ENCODE assay signal across 16 cellular contexts in the genomic region with DNA sequence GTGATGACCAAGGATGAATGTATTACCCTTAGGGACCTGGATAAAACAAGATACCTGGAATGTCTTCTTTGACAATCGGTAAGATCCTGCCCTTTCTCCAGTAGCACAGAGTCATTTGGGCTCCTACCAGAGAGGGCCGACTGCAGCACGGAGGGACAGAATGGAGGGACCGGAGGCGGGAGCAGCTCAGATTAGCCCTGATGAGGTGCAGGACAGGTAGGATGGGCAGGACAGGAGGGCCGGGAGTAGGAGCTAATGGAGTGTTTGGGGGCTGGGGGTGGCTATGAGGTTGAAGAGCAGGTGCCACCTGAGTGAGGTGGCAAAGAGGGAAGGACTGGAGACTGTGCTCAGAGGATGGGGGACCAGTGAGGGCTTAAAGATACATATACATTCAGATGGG. TPM values are rescaled to one million over a fixed set of nuclear protein-coding genes. Genes with fewer than 3 reads are reported as not detected.
DNase-seq lines count a peak whose midpoint lies in the region; TF ChIP-seq lines count a peak whose summit lies in the region.
"Had no signal": no experiment of that assay in that cellular context is flagged by ENCODE, and none has a peak within 500 bp of the region (broad histone marks: within the 10 kb centered on the region; RNA-seq: fewer than 3 reads in every experiment).

No MANE protein-coding gene starts in this region.

- no peaks in the 10 kb centered on the region for H3K4me1 Mint-ChIP-seq in CD4-positive, alpha-beta memory T cell

- peaks cover 21 to 36% of the 10 kb centered on the region in 2 donors for H3K27me3 Mint-ChIP-seq in CD4-positive, alpha-beta memory T cell

- in situ Hi-C loops in GM13976 (cut with MboI; ENCODE audit: low sequenced_read_pairs, unreplicated experiment) = loop anchor here (10.0 to 25.0 kb wide), 2 partner anchors 257 to 540 kb away; partner anchors contain the start of genes SEH1L and SPIRE1

- H3K27me3 ChIP-seq in BLaER1 (no peaks in the 10 kb centered on the region), spleen (replicated peaks in 1 of 7) (peaks cover 0 to 55% (median 0%) of the 10 kb centered on the region in 7 donors), Karpas-422 (ENCODE audit: low read length) (no peaks in the 10 kb centered on the region)
- peaks cover 5% of the 10 kb centered on the region for H3K27me3 ChIP-seq in CD4-positive, alpha-beta memory T cell (ENCODE audit: insufficient read depth, low read length)

- no peak overlapping the region for H3K4me3 Mint-ChIP-seq in CD4-positive, alpha-beta memory T cell
- H3K4me3 Mint-ChIP-seq: CD8-positive, alpha-beta T cell; HFFc6 had no signal

- H3K9ac ChIP-seq in BLaER1 (no peak overlapping the region), Karpas-422 (ENCODE audit: low read length) (no peak overlapping the region)

- CTCF ChIA-PET in CD4-positive, alpha-beta memory T cell (lab: Charles Lee; ENCODE audit: partially characterized antibody) = no interaction called here

- H3K36me3 Mint-ChIP-seq in CD4-positive, alpha-beta memory T cell = no peaks in the 10 kb centered on the region
- H3K36me3 Mint-ChIP-seq: CD8-positive, alpha-beta T cell had no signal

- H3K79me2 ChIP-seq in Karpas-422 (ENCODE audit: low read length) = no peaks in the 10 kb centered on the region

- H2AFZ ChIP-seq in Karpas-422 (ENCODE audit: low read length) = no peak overlapping the region

- H3K9me3 ChIP-seq in BLaER1 (no peaks in the 10 kb centered on the region), spleen (no peaks in the 10 kb centered on the region), Karpas-422 (ENCODE audit: low read length) (no peaks in the 10 kb centered on the region)
- H3K9me3 ChIP-seq in CD4-positive, alpha-beta memory T cell (ENCODE audit: control insufficient read depth in 1 of 2, low read length in 2 of 2) = no peaks in the 10 kb centered on the region

- H3K4me2 ChIP-seq in BLaER1 (peak overlapping the region; percentile 76), Karpas-422 (ENCODE audit: low read depth, low read length, poor library complexity, severe bottlenecking) (no peak overlapping the region)

- H3K36me3 ChIP-seq in BLaER1 (no peaks in the 10 kb centered on the region), spleen (no peaks in the 10 kb centered on the region), Karpas-422 (ENCODE audit: insufficient read depth, low read length) (no peaks in the 10 kb centered on the region)
- H3K36me3 ChIP-seq in CD4-positive, alpha-beta memory T cell (ENCODE audit: insufficient read depth, low read length) = no peaks in the 10 kb centered on the region

- H3K4me1 ChIP-seq in BLaER1 = peaks cover 36% of the 10 kb centered on the region
- no peaks in the 10 kb centered on the region for H3K4me1 ChIP-seq in spleen
- no peaks in the 10 kb centered on the region for H3K4me1 ChIP-seq in Karpas-422 (ENCODE audit: low read length)
- no peaks in the 10 kb centered on the region for H3K4me1 ChIP-seq in CD4-positive, alpha-beta memory T cell (ENCODE audit: insufficient read depth, low read length)

- H4K20me1 ChIP-seq in BLaER1 (no peaks in the 10 kb centered on the region), Karpas-422 (ENCODE audit: insufficient read depth, low read depth, low read length) (no peaks in the 10 kb centered on the region)

- peak overlapping the region in 1 of 7 donors; percentile 49 for H3K27ac Mint-ChIP-seq in CD4-positive, alpha-beta memory T cell
- H3K27ac Mint-ChIP-seq: CD8-positive, alpha-beta T cell; HFFc6 had no signal

- H3K27ac ChIP-seq in BLaER1 (no peak overlapping the region), spleen (no peak overlapping the region), Karpas-422 (ENCODE audit: low read length) (no peak overlapping the region)
- H3K27ac ChIP-seq in CD4-positive, alpha-beta memory T cell (ENCODE audit: low read depth, low read length) = no peak overlapping the region
- H3K27ac ChIP-seq: C4-2B had no signal

- POLR2A ChIA-PET in CD4-positive, alpha-beta memory T cell (lab: Charles Lee; ENCODE audit: partially characterized antibody) = no interaction called here

- H3K4me3 ChIP-seq in BLaER1 (no peak overlapping the region), spleen (no peak overlapping the region), Karpas-422 (ENCODE audit: low read length) (no peak overlapping the region)
- no peak overlapping the region for H3K4me3 ChIP-seq in CD4-positive, alpha-beta memory T cell (ENCODE audit: low read length in 2 of 2)

- intact Hi-C loops in spleen (cut with DNase I; ENCODE audit: low total_unique reads) = no loop called here
- intact Hi-C loops in CD4-positive, alpha-beta memory T cell (cut with micrococcal nuclease) = no loop called here

- TF ChIP-seq POLR2A in spleen (IDR thresholded peaks at IDR 0.05) = no peak

- TF ChIP-seq CTCF in GM13976 (IDR thresholded peaks at IDR 0.05; ENCODE audit: borderline replicate concordance, control extremely low read depth, extremely low read depth, insufficient read depth, missing control alignments) = no peak
- TF ChIP-seq CTCF in spleen (IDR thresholded peaks at IDR 0.05 in 8 of 11, conservative IDR thresholded peaks at IDR 0.05 in 3 of 11) = no peak

- no peaks in the 10 kb centered on the region for H3K9me2 ChIP-seq in Karpas-422 (replicated peaks; ENCODE audit: insufficient read depth, low read length)

- WGBS in spleen, 5 donors = 86 to 97% (median 97%) methylated on average over 6 of the region's 6 CpGs

- peak; percentile 5 for DNase-seq in GM13976 (ENCODE audit: low spot score)
- DNase-seq in mesenteric fat pad (ENCODE audit: low spot score) = peak; percentile 41
- DNase-seq in spleen = peak; percentile 67
- no peak for DNase-seq in Karpas-422
- no peak for DNase-seq in CD4-positive, alpha-beta memory T cell
- DNase-seq in NCI-H2081 (lab: John Stamatoyannopoulos, UW) = no peak
- DNase-seq: ACHN; CD8-positive, alpha-beta T cell; COR-L47; DND-41; GDM1; HCEC 1CT; HFFc6; KBM-7 had no signal

- H3K9me3 Mint-ChIP-seq in CD4-positive, alpha-beta memory T cell = no peaks in the 10 kb centered on the region
- H3K9me3 Mint-ChIP-seq: CD8-positive, alpha-beta T cell; HFFc6 had no signal

RNA-seq across cellular contexts. Expression of gene PRELID3A, which starts 9.9 kb away (rescaled TPM):
- total RNA-seq in mesenteric fat pad = 4.4 TPM
- total RNA-seq in spleen = 1 to 10 TPM; 2.4 to 5.1 (median 3.5) TPM
- 1 to 10 TPM in 2 of 3 donors, under 1 TPM in 1; 0.93 to 2.0 (median 1.1) TPM for polyA plus RNA-seq in spleen
- total RNA-seq in Karpas-422 (2014; rRNA removed; shearing (Covaris generic); ENCODE audit: low replicate concordance) = 2.3 and 5.6 TPM in 2 replicates
- 1 to 10 TPM in 1 of 2 experiments, under 1 TPM in 1; 0.81 to 1.1 TPM for total RNA-seq in CD4-positive, alpha-beta memory T cell
- not detected for polyA plus RNA-seq in CD4-positive, alpha-beta memory T cell

RNA-seq across cellular contexts. Expression of gene AFG3L2, which starts 20.8 kb away (rescaled TPM):
- total RNA-seq in mesenteric fat pad (44.8 TPM), spleen (10 to 100 TPM; 28.5 to 42.4 (median 35.8) TPM)
- polyA plus RNA-seq in spleen = 10 to 100 TPM; 16.0 to 22.2 (median 17.3) TPM
- total RNA-seq in Karpas-422 (2014; rRNA removed; shearing (Covaris generic); ENCODE audit: low replicate concordance) = 34.2 and 48.8 TPM in 2 replicates
- total RNA-seq in CD4-positive, alpha-beta memory T cell = 10 to 100 TPM; 31.4 to 33.1 TPM
- polyA plus RNA-seq in CD4-positive, alpha-beta memory T cell = 10 to 100 TPM; 27.8 to 34.6 TPM

Comparison
In these comparisons a context has a peak if more than half of its experiments do, and no peak if none do; other contexts are left out.
1. DNase-seq: peak in GM13976 (single experiment), mesenteric fat pad (single experiment) and spleen (single experiment); none in Karpas-422 (single experiment), CD4-positive, alpha-beta memory T cell (0 of 5) and NCI-H2081 (0 of 2).